Comparison of ENCODE assay signal across 30 cellular contexts in the genomic region with DNA sequence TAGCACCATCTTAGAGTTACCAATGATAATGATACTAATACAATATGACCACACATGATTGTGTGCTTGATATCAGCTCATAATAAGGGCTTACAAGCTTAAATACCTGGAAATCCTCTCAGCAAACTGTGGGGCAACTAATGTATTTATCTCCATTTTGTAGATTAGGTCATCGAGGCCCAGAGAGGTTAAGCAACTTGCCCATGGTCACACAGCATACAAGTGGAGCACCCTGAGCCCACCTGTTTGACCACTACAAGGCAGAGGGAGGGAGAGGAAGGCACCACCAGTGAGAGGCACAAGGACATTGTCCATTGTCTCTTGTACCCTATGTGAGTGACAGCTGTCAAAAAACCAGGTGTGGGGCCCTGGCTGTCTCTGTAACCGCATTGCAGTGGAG.
"Had no signal": no experiment of that assay in that cellular context is flagged by ENCODE, and none has a peak within 500 bp of the region (broad histone marks: within the 10 kb centered on the region; RNA-seq: fewer than 3 reads in every experiment).

No MANE protein-coding gene starts in this region.

- H3K27me3 Mint-ChIP-seq: activated B cell treated with CpG ODN at 0.5 μM for 24 hours; activated CD8-positive, alpha-beta T cell treated with anti-CD3 and anti-CD28 coated beads for 36 hours; activated naive CD4-positive, alpha-beta T cell treated with anti-CD3 and anti-CD28 coated beads, Interleukin-2, amount 50 U/mL, for 24 hours; activated naive CD8-positive, alpha-beta T cell treated with anti-CD3 and anti-CD28 coated beads for 36 hours; activated naive CD8-positive, alpha-beta T cell treated with anti-CD3 and anti-CD28 coated beads, Interleukin-2, amount 50 U/mL, for 24 hours; T-helper 17 cell had no signal

- H3K4me3 Mint-ChIP-seq: activated B cell treated with CpG ODN at 0.5 μM for 24 hours; activated CD8-positive, alpha-beta T cell treated with anti-CD3 and anti-CD28 coated beads for 36 hours; activated naive CD4-positive, alpha-beta T cell treated with anti-CD3 and anti-CD28 coated beads for 36 hours; activated naive CD4-positive, alpha-beta T cell treated with anti-CD3 and anti-CD28 coated beads, Interleukin-2, amount 50 U/mL, for 24 hours; activated naive CD8-positive, alpha-beta T cell treated with anti-CD3 and anti-CD28 coated beads for 36 hours; activated naive CD8-positive, alpha-beta T cell treated with anti-CD3 and anti-CD28 coated beads, Interleukin-2, amount 50 U/mL, for 24 hours; activated T-cell treated with anti-CD3 and anti-CD28 coated beads, Interleukin-2, amount 50 U/mL, for 4 hours; T-helper 17 cell; T-helper 2 cell treated with Interferon-gamma antibody and Interleukin-4, amounts not matched to agents 5 μg/mL and 100 μg/mL, for 36 hours had no signal

- FAIRE-seq: frontal cortex had no signal

- H3K4me3 ChIP-seq: adrenal gland, body of pancreas, colonic mucosa had no signal

- DNase-seq: activated B cell treated with CpG ODN at 0.5 μM for 24 hours; activated CD4-positive, alpha-beta T cell treated with anti-CD3 and anti-CD28 coated beads for 48 hours; activated CD4-positive, alpha-beta T cell treated with anti-CD3 and anti-CD28 coated beads, Interleukin-2, amount 50 U/mL, for 1 hour; activated CD4-positive, alpha-beta T cell treated with anti-CD3 and anti-CD28 coated beads, Interleukin-2, amount 50 U/mL, for 48 hours; activated CD8-positive, alpha-beta memory T cell treated with anti-CD3 and anti-CD28 coated beads for 24 hours; activated CD8-positive, alpha-beta T cell treated with anti-CD3 and anti-CD28 coated beads for 36 hours; activated effector memory CD4-positive, alpha-beta T cell treated with anti-CD3 and anti-CD28 coated beads, Interleukin-2, amount 50 U/mL, for 16 hours; activated naive CD4-positive, alpha-beta T cell treated with anti-CD3 and anti-CD28 coated beads for 36 hours; activated naive CD8-positive, alpha-beta T cell treated with anti-CD3 and anti-CD28 coated beads for 36 hours; activated naive CD8-positive, alpha-beta T cell treated with anti-CD3 and anti-CD28 coated beads, Interleukin-2, amount 50 U/mL, for 24 hours; activated T-cell treated with anti-CD3 and anti-CD28 coated beads, Interleukin-2, amount 50 U/mL, for 4 hours; adrenal gland; amygdala; aorta; body of pancreas; central memory CD4-positive, alpha-beta T cell; cerebellar nuclear complex; colonic mucosa; effector CD8-positive, alpha-beta T cell; foreskin fibroblast; head of caudate nucleus; T-helper 17 cell; T1000; WERI-Rb-1 had no signal

- H3K27ac ChIP-seq: adrenal gland, body of pancreas, colonic mucosa, WERI-Rb-1 had no signal

- H3K4me1 Mint-ChIP-seq: activated naive CD4-positive, alpha-beta T cell treated with anti-CD3 and anti-CD28 coated beads, Interleukin-2, amount 50 U/mL, for 24 hours; T-helper 17 cell had no signal

- H3K9me3 Mint-ChIP-seq: activated naive CD4-positive, alpha-beta T cell treated with anti-CD3 and anti-CD28 coated beads, Interleukin-2, amount 50 U/mL, for 24 hours; activated naive CD8-positive, alpha-beta T cell treated with anti-CD3 and anti-CD28 coated beads for 36 hours; activated naive CD8-positive, alpha-beta T cell treated with anti-CD3 and anti-CD28 coated beads, Interleukin-2, amount 50 U/mL, for 24 hours; activated T-cell treated with anti-CD3 and anti-CD28 coated beads, Interleukin-2, amount 50 U/mL, for 4 hours; activated T-helper 2 cell treated with anti-CD3 and anti-CD28 coated beads, Interferon-gamma antibody, Interleukin-2, Interleukin-4, amounts not matched to agents 10 μg/mL and 5 μg/mL and 100 μg/mL, durations not matched to agents 14 hours and 24 hours and 36 hours had no signal

- H3K4me1 ChIP-seq: body of pancreas, colonic mucosa had no signal

- ATAC-seq: activated CD4-positive, CD25-positive, alpha-beta regulatory T cell treated with anti-CD3 and anti-CD28 coated beads, Interleukin-2, amount 50 U/mL, for 24 hours; activated CD8-positive, alpha-beta T cell treated with anti-CD3 and anti-CD28 coated beads for 36 hours; activated naive CD8-positive, alpha-beta T cell treated with anti-CD3 and anti-CD28 coated beads, Interleukin-2, amount 50 U/mL, for 24 hours; activated T-cell treated with anti-CD3 and anti-CD28 coated beads, Interleukin-2, amount 50 U/mL, for 4 hours; body of pancreas; esophagus mucosa; T-helper 17 cell had no signal

- H3K27me3 ChIP-seq: adrenal gland, body of pancreas, colonic mucosa had no signal

- H3K36me3 ChIP-seq: adrenal gland, colonic mucosa had no signal

- H3K27ac Mint-ChIP-seq: activated B cell treated with CpG ODN at 0.5 μM for 24 hours; activated CD8-positive, alpha-beta T cell treated with anti-CD3 and anti-CD28 coated beads for 36 hours; activated naive CD4-positive, alpha-beta T cell treated with anti-CD3 and anti-CD28 coated beads for 36 hours; activated naive CD4-positive, alpha-beta T cell treated with anti-CD3 and anti-CD28 coated beads, Interleukin-2, amount 50 U/mL, for 24 hours; activated naive CD8-positive, alpha-beta T cell treated with anti-CD3 and anti-CD28 coated beads for 36 hours; activated naive CD8-positive, alpha-beta T cell treated with anti-CD3 and anti-CD28 coated beads, Interleukin-2, amount 50 U/mL, for 24 hours; activated T-helper 2 cell treated with anti-CD3 and anti-CD28 coated beads, Interferon-gamma antibody, Interleukin-2, Interleukin-4, amounts not matched to agents 10 μg/mL and 5 μg/mL and 100 μg/mL, durations not matched to agents 14 hours and 24 hours and 36 hours; T-helper 17 cell; T-helper 2 cell treated with Interferon-gamma antibody and Interleukin-4, amounts not matched to agents 5 μg/mL and 100 μg/mL, for 36 hours had no signal

- H3K9me3 ChIP-seq: adrenal gland, body of pancreas, colonic mucosa had no signal
